ENCODE assay signal across 19 cellular contexts in genomic region chr13:27295096-27295495, GRCh38. TPM values are rescaled to one million over a fixed set of nuclear protein-coding genes. Genes with fewer than 3 reads are reported as not detected.
A peak's percentile ranks its signal among the peaks of the same experiment; 100 is the strongest.
DNase-seq lines count a peak whose midpoint lies in the region; ATAC-seq and TF ChIP-seq lines count a peak whose summit lies in the region.
"Had no signal": no experiment of that assay in that cellular context is flagged by ENCODE, and none has a peak within 500 bp of the region (broad histone marks: within the 10 kb centered on the region; RNA-seq: fewer than 3 reads in every experiment).

No MANE protein-coding gene starts in this region.

- no peaks in the 10 kb centered on the region for H3K36me3 Mint-ChIP-seq in activated CD4-positive, alpha-beta T cell treated with anti-CD3 and anti-CD28 coated beads for 36 hours (ENCODE audit: low read depth)
- no peaks in the 10 kb centered on the region for H3K36me3 Mint-ChIP-seq in activated CD4-positive, alpha-beta T cell treated with anti-CD3 and anti-CD28 coated beads, Interleukin-2, amount 10 ng/mL, durations not matched to agents 7 days and 5 days (ENCODE audit: low read depth)
- H3K36me3 Mint-ChIP-seq in activated naive CD4-positive, alpha-beta T cell treated with anti-CD3 and anti-CD28 coated beads, Interleukin-2, amount 50 U/mL, for 72 hours, result no peaks in the 10 kb centered on the region
- H3K36me3 Mint-ChIP-seq in T-cell (no peaks in the 10 kb centered on the region), H9 (ENCODE audit: insufficient read depth in 1 of 3, low read depth in 3 of 3) (no peaks in the 10 kb centered on the region)

- no peak overlapping the region for H3K18ac ChIP-seq in H9 (ENCODE audit: insufficient read length, low read depth, low read length)

- H3K4ac ChIP-seq in H9 (ENCODE audit: low read depth, low read length), result no peak overlapping the region

- H3K9ac ChIP-seq in H9 (ENCODE audit: extremely low read depth, insufficient read length, low read length), result no peak overlapping the region
- H3K9ac ChIP-seq: BLaER1 had no signal

- H3K4me1 ChIP-seq in H9 (ENCODE audit: insufficient read depth, low read length), result no peaks in the 10 kb centered on the region
- H3K4me1 ChIP-seq: BLaER1, Caco-2 had no signal

- ATAC-seq in activated CD4-positive, alpha-beta T cell treated with anti-CD3 and anti-CD28 coated beads for 36 hours, result no peak
- ATAC-seq in activated naive CD4-positive, alpha-beta T cell treated with anti-CD3 and anti-CD28 coated beads, Interleukin-2, amount 50 U/mL, for 72 hours, result no peak
- ATAC-seq in T-cell (replicated peaks in 1 of 4) (no peak), GM21390 (IDR thresholded peaks at IDR 0.05; ENCODE audit: unreplicated experiment) (no peak)

- no peak overlapping the region for H3K27ac Mint-ChIP-seq in activated CD4-positive, alpha-beta T cell treated with anti-CD3 and anti-CD28 coated beads for 36 hours
- H3K27ac Mint-ChIP-seq in activated CD4-positive, alpha-beta T cell treated with anti-CD3 and anti-CD28 coated beads, Interleukin-2, amount 10 ng/mL, durations not matched to agents 7 days and 5 days, result no peak overlapping the region
- no peak overlapping the region for H3K27ac Mint-ChIP-seq in activated naive CD4-positive, alpha-beta T cell treated with anti-CD3 and anti-CD28 coated beads, Interleukin-2, amount 50 U/mL, for 72 hours
- H3K27ac Mint-ChIP-seq in T-cell, result peak overlapping the region; percentile 88
- H3K27ac Mint-ChIP-seq in H9, result no peak overlapping the region

- H4K20me1 ChIP-seq in H9 (ENCODE audit: control insufficient read depth, insufficient read depth, insufficient read length), result no peaks in the 10 kb centered on the region
- H4K20me1 ChIP-seq: BLaER1 had no signal

- no peak for TF ChIP-seq CTCF in H9 (conservative IDR thresholded peaks at IDR 0.05)

- no peaks in the 10 kb centered on the region for H3K27me3 Mint-ChIP-seq in activated CD4-positive, alpha-beta T cell treated with anti-CD3 and anti-CD28 coated beads for 36 hours
- H3K27me3 Mint-ChIP-seq in activated CD4-positive, alpha-beta T cell treated with anti-CD3 and anti-CD28 coated beads, Interleukin-2, amount 10 ng/mL, durations not matched to agents 7 days and 5 days, result no peaks in the 10 kb centered on the region
- H3K27me3 Mint-ChIP-seq in T-cell, result peaks cover 0 to 8% of the 10 kb centered on the region in 2 donors
- peaks cover 2% of the 10 kb centered on the region for H3K27me3 Mint-ChIP-seq in H9 (ENCODE audit: low read depth)

- H3T11ph ChIP-seq in H9 (ENCODE audit: low read length), result no peak overlapping the region

- WGBS in H9 (ENCODE audit: extremely low coverage, insufficient read length, low lambda C conversion rate), result no CpG with 5 or more reads among the region's 7 CpGs

- H3K4me1 Mint-ChIP-seq in activated CD4-positive, alpha-beta T cell treated with anti-CD3 and anti-CD28 coated beads for 36 hours, result peaks cover 36% of the 10 kb centered on the region
- H3K4me1 Mint-ChIP-seq in activated CD4-positive, alpha-beta T cell treated with anti-CD3 and anti-CD28 coated beads, Interleukin-2, amount 10 ng/mL, durations not matched to agents 7 days and 5 days, result peaks cover 22% of the 10 kb centered on the region
- H3K4me1 Mint-ChIP-seq in T-cell (peaks cover 34 to 37% (median 34%) of the 10 kb centered on the region in 3 donors), H9 (peaks cover 0 to under 1% of the 10 kb centered on the region in 2 experiments; a peak in 1 of 4 replicates)

- no peaks in the 10 kb centered on the region for H3K27me3 ChIP-seq in H9 (ENCODE audit: insufficient read depth, low read length)
- H3K27me3 ChIP-seq: BLaER1, MG63 had no signal

- no peak overlapping the region for H3K4me3 Mint-ChIP-seq in activated CD4-positive, alpha-beta T cell treated with anti-CD3 and anti-CD28 coated beads for 36 hours
- no peak overlapping the region for H3K4me3 Mint-ChIP-seq in activated CD4-positive, alpha-beta T cell treated with anti-CD3 and anti-CD28 coated beads, Interleukin-2, amount 10 ng/mL, durations not matched to agents 7 days and 5 days
- peak overlapping the region in 1 of 3 donors; percentile 68 for H3K4me3 Mint-ChIP-seq in T-cell
- H3K4me3 Mint-ChIP-seq in H9, result no peak overlapping the region

- H2AFZ ChIP-seq in H9 (ENCODE audit: low read length), result no peak overlapping the region

- H3K9me3 ChIP-seq in H9 (ENCODE audit: control insufficient read depth, low read depth, low read length), result no peaks in the 10 kb centered on the region
- H3K9me3 ChIP-seq: BLaER1, Caco-2, MG63 had no signal

- H3K9me3 Mint-ChIP-seq in activated CD4-positive, alpha-beta T cell treated with anti-CD3 and anti-CD28 coated beads for 36 hours (ENCODE audit: low read depth), result no peaks in the 10 kb centered on the region
- no peaks in the 10 kb centered on the region for H3K9me3 Mint-ChIP-seq in activated CD4-positive, alpha-beta T cell treated with anti-CD3 and anti-CD28 coated beads, Interleukin-2, amount 10 ng/mL, durations not matched to agents 7 days and 5 days
- H3K9me3 Mint-ChIP-seq in activated naive CD4-positive, alpha-beta T cell treated with anti-CD3 and anti-CD28 coated beads, Interleukin-2, amount 50 U/mL, for 72 hours, result peaks cover 3 to 4% of the 10 kb centered on the region in 2 donors
- H3K9me3 Mint-ChIP-seq in T-cell (no peaks in the 10 kb centered on the region), H9 (peaks cover 0 to 3% of the 10 kb centered on the region in 2 experiments; a peak in 1 of 5 replicates)

- H4K91ac ChIP-seq in H9 (ENCODE audit: insufficient read length, low read depth, low read length), result no peak overlapping the region

- H2BK15ac ChIP-seq in H9 (ENCODE audit: low read depth, low read length), result no peak overlapping the region

- no peak overlapping the region for H2BK20ac ChIP-seq in H9 (ENCODE audit: low read depth, low read length, poor library complexity, severe bottlenecking)

- POLR2A ChIA-PET in activated CD4-positive, alpha-beta T cell treated with anti-CD3 and anti-CD28 coated beads for 36 hours (lab: Charles Lee), result interaction anchor here (0.6 kb wide), 1 partner anchor 26 kb away, joined by 4 read pairs; no protein-coding TSS in a partner anchor
- POLR2A ChIA-PET in activated CD4-positive, alpha-beta T cell treated with anti-CD3 and anti-CD28 coated beads, Interleukin-2, amount 10 ng/mL, durations not matched to agents 7 days and 5 days (lab: Charles Lee), result no interaction called here
- POLR2A ChIA-PET in T-cell (lab: Charles Lee), result no interaction called here

- no peak overlapping the region for H3K23ac ChIP-seq in H9 (ENCODE audit: insufficient read length, low read depth, low read length)

- H2BK5ac ChIP-seq in H9 (ENCODE audit: insufficient read length, low read length), result no peak overlapping the region

- CTCF ChIA-PET in activated CD4-positive, alpha-beta T cell treated with anti-CD3 and anti-CD28 coated beads for 36 hours (lab: Charles Lee), result interaction anchor here (1.0 kb wide), 1 partner anchor 25 kb away, joined by 3 read pairs; the partner anchor contains the start of gene RASL11A
- CTCF ChIA-PET in activated CD4-positive, alpha-beta T cell treated with anti-CD3 and anti-CD28 coated beads, Interleukin-2, amount 10 ng/mL, durations not matched to agents 7 days and 5 days (lab: Charles Lee), result no interaction called here
- CTCF ChIA-PET in T-cell (lab: Charles Lee), result no interaction called here

- no peak overlapping the region for H2BK120ac ChIP-seq in H9 (ENCODE audit: low read depth, low read length, poor library complexity, severe bottlenecking)

- H3K79me2 ChIP-seq in H9 (ENCODE audit: insufficient read depth, low read length), result no peaks in the 10 kb centered on the region

- no peak overlapping the region for H2AK5ac ChIP-seq in H9 (ENCODE audit: insufficient read length, low read length)

- no peak overlapping the region for H4K5ac ChIP-seq in H9 (ENCODE audit: insufficient read length, low read depth, low read length)

- no peak overlapping the region for H3K56ac ChIP-seq in H9 (ENCODE audit: insufficient read length, low read depth, low read length)

- H2BK12ac ChIP-seq in H9 (ENCODE audit: insufficient read length, low read depth, low read length), result no peak overlapping the region

- no peaks in the 10 kb centered on the region for H3K23me2 ChIP-seq in H9 (ENCODE audit: insufficient read length, low read depth, low read length, poor library complexity, severe bottlenecking)

- no peak overlapping the region for H3K4me2 ChIP-seq in H9 (ENCODE audit: insufficient read depth, insufficient read length, low read length)
- H3K4me2 ChIP-seq: BLaER1 had no signal

- no peak overlapping the region for H4K8ac ChIP-seq in H9 (replicated peaks; ENCODE audit: insufficient read length, low read depth, low read length)

- no peak overlapping the region for H3K14ac ChIP-seq in H9 (ENCODE audit: insufficient read depth, low read length)

- DNase-seq in activated CD4-positive, alpha-beta T cell treated with anti-CD3 and anti-CD28 coated beads for 36 hours, result peak; percentile 30
- no peak for DNase-seq in activated CD4-positive, alpha-beta T cell treated with anti-CD3 and anti-CD28 coated beads, Interleukin-2, amount 10 ng/mL, durations not matched to agents 7 days and 5 days
- DNase-seq in activated naive CD4-positive, alpha-beta T cell treated with anti-CD3 and anti-CD28 coated beads, Interleukin-2, amount 50 U/mL, for 16 hours, result peak; percentile 37
- DNase-seq in activated naive CD4-positive, alpha-beta T cell treated with anti-CD3 and anti-CD28 coated beads, Interleukin-2, amount 50 U/mL, for 72 hours (ENCODE audit: low spot score in 2 of 2), result no peak
- DNase-seq in T-cell, result no peak
- DNase-seq in stimulated activated CD4-positive, alpha-beta T cell treated with anti-CD3 and anti-CD28 coated beads, Interleukin-4, amount 100 ng/mL, for 1 hour, result peak; percentile 57
- no peak for DNase-seq in H9
- DNase-seq: Caco-2, MG63, NCI-H1092 treated with DMSO at 0.1 percent for 48 hours, NCI-H1694, NCI-H2107, NCI-H345, NCI-H526 treated with DMSO at 0.1 percent for 48 hours, OCI-M1 had no signal

- no peaks in the 10 kb centered on the region for H3K79me1 ChIP-seq in H9 (ENCODE audit: insufficient read depth, low read depth, low read length, poor library complexity, severe bottlenecking)

- intact Hi-C loops in activated CD4-positive, alpha-beta T cell treated with anti-CD3 and anti-CD28 coated beads for 36 hours (cut with DNase I, micrococcal nuclease), result no loop called here

- H3K27ac ChIP-seq in H9 (ENCODE audit: insufficient read length, low read depth, low read length), result no peak overlapping the region
- H3K27ac ChIP-seq: 22Rv1, BLaER1, RWPE1 had no signal

RNA-seq across cellular contexts. Expression of gene RASL11A, which starts 24.5 kb away (rescaled TPM):
- total RNA-seq in activated CD4-positive, alpha-beta T cell treated with anti-CD3 and anti-CD28 coated beads for 36 hours, result 1 to 10 TPM; 3.2 to 3.5 TPM
- under 1 TPM; 0.69 to 0.92 TPM for total RNA-seq in activated CD4-positive, alpha-beta T cell treated with anti-CD3 and anti-CD28 coated beads, Interleukin-2, amount 10 ng/mL, durations not matched to agents 7 days and 5 days
- 1 to 10 TPM; 1.8 to 3.4 TPM for total RNA-seq in activated naive CD4-positive, alpha-beta T cell treated with anti-CD3 and anti-CD28 coated beads, Interleukin-2, amount 50 U/mL, for 72 hours
- 1 to 10 TPM in 4 of 5 donors, under 1 TPM in 1; 0.96 to 5.4 (median 2.1) TPM for total RNA-seq in T-cell
- total RNA-seq in H9 (2021), result 2.0 and 2.7 TPM in 2 replicates

RNA-seq across cellular contexts. Expression of gene RPL21, which starts 43.7 kb away (rescaled TPM):
- 1,000 to 10,000 TPM in 1 of 2 experiments, 100 to 1,000 TPM in 1; 756 to 1,682 TPM for total RNA-seq in activated CD4-positive, alpha-beta T cell treated with anti-CD3 and anti-CD28 coated beads for 36 hours
- total RNA-seq in activated CD4-positive, alpha-beta T cell treated with anti-CD3 and anti-CD28 coated beads, Interleukin-2, amount 10 ng/mL, durations not matched to agents 7 days and 5 days, result 100 to 1,000 TPM; 713 to 959 TPM
- 1,000 to 10,000 TPM; 1,438 to 1,746 TPM for total RNA-seq in activated naive CD4-positive, alpha-beta T cell treated with anti-CD3 and anti-CD28 coated beads, Interleukin-2, amount 50 U/mL, for 72 hours
- total RNA-seq in T-cell (1,000 to 10,000 TPM; 1,968 to 2,258 (median 2,221) TPM), H9 (2021) (1,099 and 1,116 TPM in 2 replicates)

Comparison
In these comparisons a context has a peak if more than half of its experiments do, and no peak if none do; other contexts are left out.
1. DNase-seq: peak in activated CD4-positive, alpha-beta T cell treated with anti-CD3 and anti-CD28 coated beads for 36 hours (single experiment), activated naive CD4-positive, alpha-beta T cell treated with anti-CD3 and anti-CD28 coated beads, Interleukin-2, amount 50 U/mL, for 16 hours (single experiment) and stimulated activated CD4-positive, alpha-beta T cell treated with anti-CD3 and anti-CD28 coated beads, Interleukin-4, amount 100 ng/mL, for 1 hour (single experiment); none in activated CD4-positive, alpha-beta T cell treated with anti-CD3 and anti-CD28 coated beads, Interleukin-2, amount 10 ng/mL, durations not matched to agents 7 days and 5 days (single experiment), activated naive CD4-positive, alpha-beta T cell treated with anti-CD3 and anti-CD28 coated beads, Interleukin-2, amount 50 U/mL, for 72 hours (0 of 2), T-cell (0 of 34) and H9 (single experiment).
2. H3K27ac Mint-ChIP-seq: peak in T-cell (2 of 2); none in activated CD4-positive, alpha-beta T cell treated with anti-CD3 and anti-CD28 coated beads for 36 hours (single experiment), activated CD4-positive, alpha-beta T cell treated with anti-CD3 and anti-CD28 coated beads, Interleukin-2, amount 10 ng/mL, durations not matched to agents 7 days and 5 days (single experiment), activated naive CD4-positive, alpha-beta T cell treated with anti-CD3 and anti-CD28 coated beads, Interleukin-2, amount 50 U/mL, for 72 hours (0 of 2) and H9 (0 of 3).